ENCODE assay signal across 10 cellular contexts in the genomic region with DNA sequence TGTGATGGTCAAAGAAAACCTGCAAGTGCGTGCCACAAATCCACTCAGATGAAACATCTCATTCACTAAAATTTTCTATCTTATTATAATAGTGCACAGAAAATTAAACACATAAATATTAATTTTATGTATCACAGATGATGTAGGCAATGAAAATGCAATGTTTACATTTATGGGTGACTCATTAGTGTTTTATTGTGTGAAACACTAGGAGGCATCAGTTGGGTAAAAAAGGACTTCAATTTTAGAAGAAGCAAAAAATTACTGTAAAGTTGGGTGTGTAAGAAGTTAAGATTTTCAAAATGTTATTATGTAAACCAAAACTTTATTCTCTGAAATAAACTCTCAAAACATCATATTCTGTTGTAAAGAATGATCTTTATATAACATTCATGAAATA. TPM values are rescaled to one million over a fixed set of nuclear protein-coding genes. Genes with fewer than 3 reads are reported as not detected.
A peak's percentile ranks its signal among the peaks of the same experiment; 100 is the strongest.
DNase-seq lines count a peak whose midpoint lies in the region; ATAC-seq and FAIRE-seq lines count a peak whose summit lies in the region.
"Had no signal": no experiment of that assay in that cellular context is flagged by ENCODE, and none has a peak within 500 bp of the region (broad histone marks: within the 10 kb centered on the region; RNA-seq: fewer than 3 reads in every experiment).

No MANE protein-coding gene starts in this region.

- DNase-seq in GM18507 (ENCODE audit: extremely low spot score, insufficient read length, low read depth) (no peak), NCI-H460 (ENCODE audit: extremely low read depth, low read depth) (peak; percentile 53), superior temporal gyrus (ENCODE audit: extremely low spot score) (peak; percentile 48), SHP77 (lab: John Stamatoyannopoulos, UW) (no peak), DMS153 treated with DMSO at 0.1 percent for 48 hours (lab: John Stamatoyannopoulos, UW; ENCODE audit: unreplicated experiment) (no peak)
- DNase-seq: activated CD4-positive, alpha-beta memory T cell treated with anti-CD3 and anti-CD28 coated beads, Interleukin-2, amount 10 ng/mL, durations not matched to agents 7 days and 5 days; activated naive CD8-positive, alpha-beta T cell treated with anti-CD3 and anti-CD28 coated beads for 36 hours; NCI-H345 had no signal

- FAIRE-seq in GM18507 (lab: Jason Lieb, UNC) (peak; percentile 66), endometrium (lab: Jason Lieb, UNC) (peak; percentile 15)

- ATAC-seq in GM18498 (IDR thresholded peaks at IDR 0.05; ENCODE audit: unreplicated experiment), result no peak

RNA-seq across cellular contexts. Expression of gene MEF2C, which starts 4.0 kb away (rescaled TPM):
- total RNA-seq in NCI-H460 (2014; rRNA removed; shearing (Covaris generic)), result 26.5 and 29.8 TPM in 2 replicates
- polyA plus RNA-seq in NCI-H460 (2014; cell fraction: nucleus; rRNA removed), result 18.1 and 21.9 TPM in 2 replicates

Comparison
In these comparisons a context has a peak if more than half of its experiments do, and no peak if none do; other contexts are left out.
1. DNase-seq: peak in NCI-H460 (single experiment) and superior temporal gyrus (single experiment); none in GM18507 (single experiment), SHP77 (0 of 2) and DMS153 treated with DMSO at 0.1 percent for 48 hours (single experiment).